ENCODE assay signal across 1 cellular context in the genomic region with DNA sequence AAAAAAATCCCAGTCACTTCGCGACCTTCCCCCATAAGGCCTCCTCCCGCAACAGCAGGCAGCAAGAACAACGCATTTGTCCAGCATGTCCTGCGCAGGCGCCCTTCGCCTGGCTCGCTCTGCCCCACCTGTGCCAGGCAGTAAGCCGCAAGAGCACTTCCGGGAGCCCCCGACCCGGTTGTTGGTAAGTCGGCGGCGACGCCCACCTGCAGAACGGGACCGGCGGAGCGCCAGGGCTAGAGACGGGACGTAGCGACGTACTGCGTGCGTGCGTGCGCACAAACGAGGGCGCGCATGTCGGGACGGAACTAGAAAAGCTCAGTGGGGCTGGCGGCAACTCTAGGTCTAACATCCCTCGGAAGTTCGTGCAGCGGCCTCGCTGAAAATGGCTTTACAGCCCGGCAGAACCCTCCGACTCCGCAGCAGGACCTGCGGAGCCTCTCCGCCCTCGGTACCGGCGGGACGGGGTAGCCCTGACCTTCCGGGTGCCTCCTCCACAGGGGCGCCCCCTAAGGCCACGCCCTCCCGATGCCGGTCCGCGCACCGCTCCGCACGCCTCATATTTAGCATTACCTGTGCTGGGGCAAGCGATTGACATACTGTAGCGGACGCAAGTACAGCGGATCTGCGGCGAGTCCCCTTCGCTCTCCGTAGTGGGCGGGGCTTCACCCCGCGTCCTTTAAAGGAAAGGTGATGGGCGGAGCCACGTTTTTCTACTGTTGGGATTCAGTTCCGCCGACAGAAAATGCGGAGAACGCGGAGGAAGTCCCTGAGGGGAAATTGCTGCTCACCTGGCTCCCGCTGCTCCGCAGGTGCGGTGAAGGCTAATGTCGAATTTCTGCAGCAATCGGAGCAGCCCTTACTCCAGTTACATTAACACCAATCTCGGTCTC.
TF ChIP-seq lines count a peak whose summit lies in the region.

TSS of gene MTIF3 (minus strand) at position 629 of the 893 bp plus-strand sequence. CDS start 10,116 bp downstream, outside the sequence.

TF ChIP-seq in K562, 482 proteins besides CTCF, POLR2A, EP300 and RAD21 (continued from another document):
- TF ChIP-seq CHD7 (IDR thresholded peaks at IDR 0.05; ENCODE audit: low read depth, low read length) (no peak), NR1H2 (CRISPR knock-in tag; IDR thresholded peaks at IDR 0.05) (no peak)
- TF ChIP-seq, protein P1, sequence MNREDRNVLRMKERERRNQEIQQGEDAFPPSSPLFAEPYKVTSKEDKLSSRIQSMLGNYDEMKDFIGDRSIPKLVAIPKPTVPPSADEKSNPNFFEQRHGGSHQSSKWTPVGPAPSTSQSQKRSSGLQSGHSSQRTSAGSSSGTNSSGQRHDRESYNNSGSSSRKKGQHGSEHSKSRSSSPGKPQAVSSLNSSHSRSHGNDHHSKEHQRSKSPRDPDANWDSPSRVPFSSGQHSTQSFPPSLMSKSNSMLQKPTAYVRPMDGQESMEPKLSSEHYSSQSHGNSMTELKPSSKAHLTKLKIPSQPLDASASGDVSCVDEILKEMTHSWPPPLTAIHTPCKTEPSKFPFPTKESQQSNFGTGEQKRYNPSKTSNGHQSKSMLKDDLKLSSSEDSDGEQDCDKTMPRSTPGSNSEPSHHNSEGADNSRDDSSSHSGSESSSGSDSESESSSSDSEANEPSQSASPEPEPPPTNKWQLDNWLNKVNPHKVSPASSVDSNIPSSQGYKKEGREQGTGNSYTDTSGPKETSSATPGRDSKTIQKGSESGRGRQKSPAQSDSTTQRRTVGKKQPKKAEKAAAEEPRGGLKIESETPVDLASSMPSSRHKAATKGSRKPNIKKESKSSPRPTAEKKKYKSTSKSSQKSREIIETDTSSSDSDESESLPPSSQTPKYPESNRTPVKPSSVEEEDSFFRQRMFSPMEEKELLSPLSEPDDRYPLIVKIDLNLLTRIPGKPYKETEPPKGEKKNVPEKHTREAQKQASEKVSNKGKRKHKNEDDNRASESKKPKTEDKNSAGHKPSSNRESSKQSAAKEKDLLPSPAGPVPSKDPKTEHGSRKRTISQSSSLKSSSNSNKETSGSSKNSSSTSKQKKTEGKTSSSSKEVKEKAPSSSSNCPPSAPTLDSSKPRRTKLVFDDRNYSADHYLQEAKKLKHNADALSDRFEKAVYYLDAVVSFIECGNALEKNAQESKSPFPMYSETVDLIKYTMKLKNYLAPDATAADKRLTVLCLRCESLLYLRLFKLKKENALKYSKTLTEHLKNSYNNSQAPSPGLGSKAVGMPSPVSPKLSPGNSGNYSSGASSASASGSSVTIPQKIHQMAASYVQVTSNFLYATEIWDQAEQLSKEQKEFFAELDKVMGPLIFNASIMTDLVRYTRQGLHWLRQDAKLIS (CRISPR knock-in tag; IDR thresholded peaks at IDR 0.05) = no peak
